Comparison of ENCODE assay signal across 13 cellular contexts in the genomic region with DNA sequence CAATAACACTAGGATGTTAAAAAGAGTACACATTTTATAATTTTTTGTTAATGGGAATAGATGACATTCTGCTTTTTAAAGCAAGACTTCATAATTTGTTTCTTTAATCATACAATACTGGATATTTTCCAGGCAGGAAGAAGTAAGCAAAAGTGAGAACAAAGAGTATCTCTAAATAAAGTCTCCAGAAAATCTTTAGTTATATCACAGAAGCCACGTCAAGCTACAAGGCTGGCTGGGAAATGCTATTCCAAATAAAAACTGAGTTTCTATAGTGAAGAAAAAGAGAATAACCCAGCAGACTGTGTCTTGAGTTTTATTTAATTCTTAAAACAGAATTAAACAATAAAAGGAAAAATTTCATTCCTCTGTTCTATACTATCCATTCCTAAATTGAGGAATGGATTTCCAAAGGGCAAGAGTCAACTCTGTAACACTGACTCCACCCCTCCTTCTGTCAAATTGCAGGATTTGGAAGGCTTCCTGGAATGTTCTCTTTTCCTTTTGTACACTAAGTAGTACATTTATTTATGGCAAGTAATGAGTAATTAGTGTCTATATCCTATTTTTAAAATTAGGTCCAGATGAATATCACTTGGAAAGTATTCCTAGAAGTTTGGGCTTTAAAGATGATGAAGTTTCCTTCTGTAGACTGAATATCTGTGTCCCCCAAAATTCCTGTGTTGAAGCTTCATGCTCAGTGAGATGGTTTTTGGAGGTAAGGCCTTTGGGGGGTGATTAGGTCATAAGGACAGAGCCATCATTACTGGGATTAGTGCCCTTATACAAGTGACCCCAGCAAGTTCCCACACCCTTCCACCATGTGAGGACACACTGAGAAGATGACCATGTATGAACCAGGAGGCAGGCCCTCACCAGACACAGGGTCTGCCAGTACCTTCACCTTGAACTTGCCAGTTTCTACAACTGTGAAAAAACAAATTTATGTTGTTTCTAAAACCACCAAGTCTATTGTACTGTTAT.
DNase-seq lines count a peak whose midpoint lies in the region; ATAC-seq, FAIRE-seq and TF ChIP-seq lines count a peak whose summit lies in the region.
"Had no signal": no experiment of that assay in that cellular context is flagged by ENCODE, and none has a peak within 500 bp of the region (broad histone marks: within the 10 kb centered on the region; RNA-seq: fewer than 3 reads in every experiment).

No MANE protein-coding gene starts in this region.

- ATAC-seq in K562 (no peak), heart left ventricle (peak; percentile 62 to 92 (median 85)), HG02798 (IDR thresholded peaks at IDR 0.05; ENCODE audit: poor library complexity, unreplicated experiment) (no peak)
- peak; percentile 20 for ATAC-seq in stimulated activated memory B cell treated with anti-CD40 and anti-IgM and Interleukin-4, amounts not matched to agents 10 μg/mL and 1 μg/mL and 100 μg/mL, for 72 hours

- peaks cover 3% of the 10 kb centered on the region for H3K9me3 Mint-ChIP-seq in stimulated activated memory B cell treated with anti-CD40 and anti-IgM and Interleukin-4, amounts not matched to agents 10 μg/mL and 1 μg/mL and 100 μg/mL, for 72 hours
- H3K9me3 Mint-ChIP-seq in activated T-helper 2 cell treated with anti-CD3 and anti-CD28 coated beads, Interferon-gamma antibody, Interleukin-2, Interleukin-4, amounts not matched to agents 10 μg/mL and 5 μg/mL and 100 μg/mL, durations not matched to agents 14 hours and 24 hours and 36 hours = no peaks in the 10 kb centered on the region

- DNase-seq in HFF-Myc (ENCODE audit: extremely low read depth, low read depth) (peak; percentile 46), K562 (ENCODE audit: extremely low read depth in 1 of 4, low spot score in 3 of 4) (no peak), heart left ventricle (no peak), NK-92 (lab: John Stamatoyannopoulos, UW; ENCODE audit: unreplicated experiment) (no peak), SW480 (ENCODE audit: low spot score) (no peak)
- DNase-seq in activated T-helper 2 cell treated with anti-CD3 and anti-CD28 coated beads, Interferon-gamma antibody, Interleukin-2, Interleukin-4, amounts not matched to agents 10 μg/mL and 5 μg/mL and 100 μg/mL, durations not matched to agents 14 hours and 24 hours and 36 hours (ENCODE audit: low spot score) = no peak
- DNase-seq: naive B cell, NCI-H1436, small intestine, tibial artery had no signal

- H4K20me1 ChIP-seq in K562 (replicated peaks; ENCODE audit: control insufficient read depth, insufficient read depth, low read length) = no peaks in the 10 kb centered on the region

- TF ChIP-seq EP300 in K562 (IDR thresholded peaks at IDR 0.05; ENCODE audit: low read length) = no peak

- no peaks in the 10 kb centered on the region for H3K79me2 ChIP-seq in K562 (ENCODE audit: control insufficient read depth, insufficient read depth, low read length)

- intact Hi-C loops in K562 (cut with micrococcal nuclease) (no loop called here), heart left ventricle (cut with DNase I) (loop anchor here in 1 of 10 donors (5.0 kb wide), 1 partner anchor 292 kb away; a partner anchor contains a TSS)
- intact Hi-C loops in activated T-helper 2 cell treated with anti-CD3 and anti-CD28 coated beads, Interferon-gamma antibody, Interleukin-2, Interleukin-4, amounts not matched to agents 10 μg/mL and 5 μg/mL and 100 μg/mL, durations not matched to agents 14 hours and 24 hours and 36 hours (cut with micrococcal nuclease) = no loop called here

- no peaks in the 10 kb centered on the region for H3K36me3 Mint-ChIP-seq in stimulated activated memory B cell treated with anti-CD40 and anti-IgM and Interleukin-4, amounts not matched to agents 10 μg/mL and 1 μg/mL and 100 μg/mL, for 72 hours
- no peaks in the 10 kb centered on the region for H3K36me3 Mint-ChIP-seq in activated T-helper 2 cell treated with anti-CD3 and anti-CD28 coated beads, Interferon-gamma antibody, Interleukin-2, Interleukin-4, amounts not matched to agents 10 μg/mL and 5 μg/mL and 100 μg/mL, durations not matched to agents 14 hours and 24 hours and 36 hours (ENCODE audit: low read depth)
- H3K36me3 Mint-ChIP-seq: naive B cell had no signal

- TF ChIP-seq POLR2A in K562 (conservative IDR thresholded peaks at IDR 0.05) (no peak), heart left ventricle (IDR thresholded peaks at IDR 0.05) (no peak)

- H3K9me3 ChIP-seq in K562 (replicated peaks; ENCODE audit: control insufficient read depth, insufficient read depth, low read depth, low read length) (no peaks in the 10 kb centered on the region), heart left ventricle (peaks cover 0 to 20% (median 4%) of the 10 kb centered on the region in 12 donors)
- H3K9me3 ChIP-seq: HAP-1 had no signal

- TF ChIP-seq RAD21 in K562 (CRISPR knock-in tag; conservative IDR thresholded peaks at IDR 0.05 in 1 of 2, IDR thresholded peaks at IDR 0.05 in 1 of 2) = no peak

- in situ Hi-C loops in K562 (cut with MboI) = no loop called here

- no peak overlapping the region for H3K27ac ChIP-seq in K562 (ENCODE audit: extremely low read depth, low read depth, low read length)
- peak overlapping the region in 11 of 12 donors; percentile 7 to 74 (median 51) for H3K27ac ChIP-seq in heart left ventricle

- H3K4me1 Mint-ChIP-seq in stimulated activated memory B cell treated with anti-CD40 and anti-IgM and Interleukin-4, amounts not matched to agents 10 μg/mL and 1 μg/mL and 100 μg/mL, for 72 hours = no peaks in the 10 kb centered on the region
- H3K4me1 Mint-ChIP-seq in activated T-helper 2 cell treated with anti-CD3 and anti-CD28 coated beads, Interferon-gamma antibody, Interleukin-2, Interleukin-4, amounts not matched to agents 10 μg/mL and 5 μg/mL and 100 μg/mL, durations not matched to agents 14 hours and 24 hours and 36 hours (ENCODE audit: low read depth) = no peaks in the 10 kb centered on the region
- H3K4me1 Mint-ChIP-seq: naive B cell had no signal

- H3K27me3 ChIP-seq in K562 (ENCODE audit: control insufficient read depth in 2 of 2, insufficient read depth in 2 of 2, low read length in 2 of 2) (no peaks in the 10 kb centered on the region), heart left ventricle (no peaks in the 10 kb centered on the region)
- H3K27me3 ChIP-seq: tibial artery had no signal

- FAIRE-seq in K562 (lab: Jason Lieb, UNC) = peak; percentile 23
- FAIRE-seq: small intestine had no signal

- H3K4me3 ChIP-seq in HFF-Myc (replicated peaks; ENCODE audit: low read depth, low read length) = no peak overlapping the region
- H3K4me3 ChIP-seq in K562 = no peak overlapping the region
- H3K4me3 ChIP-seq in heart left ventricle = no peak overlapping the region
- H3K4me3 ChIP-seq: HAP-1, tibial artery had no signal

- no peak overlapping the region for H3K27ac Mint-ChIP-seq in stimulated activated memory B cell treated with anti-CD40 and anti-IgM and Interleukin-4, amounts not matched to agents 10 μg/mL and 1 μg/mL and 100 μg/mL, for 72 hours
- no peak overlapping the region for H3K27ac Mint-ChIP-seq in activated T-helper 2 cell treated with anti-CD3 and anti-CD28 coated beads, Interferon-gamma antibody, Interleukin-2, Interleukin-4, amounts not matched to agents 10 μg/mL and 5 μg/mL and 100 μg/mL, durations not matched to agents 14 hours and 24 hours and 36 hours

- CTCF ChIA-PET in K562 (lab: Yijun Ruan, JAX; ENCODE audit: low intra/inter-chr PET ratio) = no interaction called here

- 77% methylated on average over 1 of the region's 1 CpG for WGBS in K562 (ENCODE audit: insufficient coverage, low coverage, missing lambda C conversion rate)
- 31 to 58% (median 38%) methylated on average over 1 of the region's 1 CpG for WGBS in heart left ventricle, 4 donors

- no peaks in the 10 kb centered on the region for H3K9me1 ChIP-seq in K562 (ENCODE audit: control insufficient read depth, insufficient read depth, low read length)

- POLR2A ChIA-PET in K562 (lab: Yijun Ruan, JAX) = interaction anchor here (0.8 kb wide), 1 partner anchor 8 kb away, joined by 5 read pairs; no protein-coding TSS in a partner anchor

- H3K9ac ChIP-seq in K562 (ENCODE audit: insufficient read depth in 1 of 2, low read depth in 2 of 2, low read length in 2 of 2) = no peak overlapping the region

- no peaks in the 10 kb centered on the region for H3K4me1 ChIP-seq in K562 (replicated peaks in 1 of 2; ENCODE audit: control insufficient read depth in 2 of 2, insufficient read depth in 2 of 2, low read length in 2 of 2)
- H3K4me1 ChIP-seq in heart left ventricle = peaks cover 0 to 26% (median 14%) of the 10 kb centered on the region in 12 donors

- H3K4me3 Mint-ChIP-seq in stimulated activated memory B cell treated with anti-CD40 and anti-IgM and Interleukin-4, amounts not matched to agents 10 μg/mL and 1 μg/mL and 100 μg/mL, for 72 hours = no peak overlapping the region
- no peak overlapping the region for H3K4me3 Mint-ChIP-seq in activated T-helper 2 cell treated with anti-CD3 and anti-CD28 coated beads, Interferon-gamma antibody, Interleukin-2, Interleukin-4, amounts not matched to agents 10 μg/mL and 5 μg/mL and 100 μg/mL, durations not matched to agents 14 hours and 24 hours and 36 hours (ENCODE audit: low read depth)
- H3K4me3 Mint-ChIP-seq: naive B cell had no signal

- H2AFZ ChIP-seq in K562 (ENCODE audit: low read depth, low read length) = no peak overlapping the region

- TF ChIP-seq CTCF in HFF-Myc (IDR thresholded peaks at IDR 0.05; ENCODE audit: low read depth, low read length, missing control alignments) = no peak
- TF ChIP-seq CTCF in K562 (IDR thresholded peaks at IDR 0.05 in 2 of 3, conservative IDR thresholded peaks at IDR 0.05 in 1 of 3; ENCODE audit: insufficient read depth in 2 of 3, low read depth in 1 of 3, low read length in 3 of 3) = no peak
- no peak for TF ChIP-seq CTCF in heart left ventricle (IDR thresholded peaks at IDR 0.05)

- BruUV-seq in K562 (replicated peaks; lab: Mats Ljungman, UMichigan) = no TSS peak

- H3K27me3 Mint-ChIP-seq in stimulated activated memory B cell treated with anti-CD40 and anti-IgM and Interleukin-4, amounts not matched to agents 10 μg/mL and 1 μg/mL and 100 μg/mL, for 72 hours = no peaks in the 10 kb centered on the region
- no peaks in the 10 kb centered on the region for H3K27me3 Mint-ChIP-seq in activated T-helper 2 cell treated with anti-CD3 and anti-CD28 coated beads, Interferon-gamma antibody, Interleukin-2, Interleukin-4, amounts not matched to agents 10 μg/mL and 5 μg/mL and 100 μg/mL, durations not matched to agents 14 hours and 24 hours and 36 hours (ENCODE audit: low read depth)
- H3K27me3 Mint-ChIP-seq: naive B cell had no signal

- no peak overlapping the region for H3K4me2 ChIP-seq in K562 (ENCODE audit: insufficient read depth, low read length)

- H3K36me3 ChIP-seq in K562 (ENCODE audit: control insufficient read depth, insufficient read depth, low read length) (no peaks in the 10 kb centered on the region), heart left ventricle (no peaks in the 10 kb centered on the region)
- H3K36me3 ChIP-seq: HAP-1, tibial artery had no signal

TF ChIP-seq in K562, 482 proteins besides CTCF, POLR2A, EP300 and RAD21:
- TF ChIP-seq SMARCC2 (IDR thresholded peaks at IDR 0.05; ENCODE audit: low read depth) = no peak
- no peak for TF ChIP-seq SMARCA5 (IDR thresholded peaks at IDR 0.05)
- TF ChIP-seq ETV1 (tag; conservative IDR thresholded peaks at IDR 0.05; ENCODE audit: low read depth) = no peak

Comparison
In these comparisons a context has a peak if more than half of its experiments do, and no peak if none do; other contexts are left out.
1. ATAC-seq: peak in heart left ventricle (4 of 4) and stimulated activated memory B cell treated with anti-CD40 and anti-IgM and Interleukin-4, amounts not matched to agents 10 μg/mL and 1 μg/mL and 100 μg/mL, for 72 hours (single experiment); none in K562 (single experiment) and HG02798 (single experiment).